35 cellular contexts compared by ENCODE assay signal in genomic region chr11:90895850-90896249, GRCh38.
"Had no signal": no experiment of that assay in that cellular context is flagged by ENCODE, and none has a peak within 500 bp of the region (broad histone marks: within the 10 kb centered on the region; RNA-seq: fewer than 3 reads in every experiment).

No MANE protein-coding gene starts in this region.

- H3K9ac ChIP-seq: KMS-11 had no signal

- DNase-seq: Karpas-422, Kasumi-1, KG1, MG63, MM.1S, MV-4-11, NCI-H1048, NCI-H1092, NCI-H1092 treated with DMSO at 0.1 percent for 48 hours, NCI-H1105, NCI-H1105 treated with DMSO at 0.1 percent for 48 hours, NCI-H1417, NCI-H1417 treated with DMSO at 0.1 percent for 48 hours, NCI-H1436, NCI-H1436 treated with DMSO at 0.1 percent for 48 hours, NCI-H146, NCI-H1694, NCI-H1694 treated with DMSO at 0.1 percent for 48 hours, NCI-H187, NCI-H187 treated with DMSO at 0.1 percent for 48 hours, NCI-H1930, NCI-H2029, NCI-H2029 treated with DMSO at 0.1 percent for 48 hours, NCI-H2081, NCI-H2081 treated with DMSO at 0.1 percent for 48 hours, NCI-H2107, NCI-H2171, NCI-H2171 treated with DMSO at 0.1 percent for 48 hours, NCI-H2227 treated with DMSO at 0.1 percent for 48 hours, NCI-H226, NCI-H345, NCI-H446, NCI-H510A, NCI-H510A treated with DMSO at 0.1 percent for 48 hours had no signal

- H3K4me2 ChIP-seq: KMS-11 had no signal

- H3K27ac ChIP-seq: KMS-11 had no signal

- H3K9me3 ChIP-seq: MG63 had no signal

- H3K4me3 ChIP-seq: MG63 had no signal

- H3K27me3 ChIP-seq: MG63 had no signal

- H3K36me3 ChIP-seq: MG63 had no signal
